ENCODE assay signal across 40 cellular contexts in genomic region chr6:120996340-120996739, GRCh38.
"Had no signal": no experiment of that assay in that cellular context is flagged by ENCODE, and none has a peak within 500 bp of the region (broad histone marks: within the 10 kb centered on the region; RNA-seq: fewer than 3 reads in every experiment).

No MANE protein-coding gene starts in this region.

- ATAC-seq: activated naive CD4-positive, alpha-beta T cell treated with anti-CD3 and anti-CD28 coated beads, Interleukin-2, amount 50 U/mL, for 72 hours; activated naive CD8-positive, alpha-beta T cell treated with anti-CD3 and anti-CD28 coated beads, Interleukin-2, amount 50 U/mL, for 24 hours; activated T-cell treated with anti-CD3 and anti-CD28 coated beads, Interleukin-2, amount 50 U/mL, for 4 hours; activated T-cell treated with anti-CD3 and anti-CD28 coated beads, Interleukin-2, amount 50 U/mL, for 72 hours; activated T-helper 17 cell treated with anti-CD3 and anti-CD28 coated beads, Interleukin-2, amount 50 U/mL, for 72 hours; body of pancreas had no signal

- H3K27ac ChIP-seq: adrenal gland, ascending aorta, body of pancreas, brain microvascular endothelial cell, breast epithelium, cardiac muscle cell had no signal

- H3K27me3 Mint-ChIP-seq: activated naive CD4-positive, alpha-beta T cell treated with anti-CD3 and anti-CD28 coated beads, Interleukin-2, amount 10 ng/mL, durations not matched to agents 7 days and 5 days; activated naive CD4-positive, alpha-beta T cell treated with anti-CD3 and anti-CD28 coated beads, Interleukin-2, amount 50 U/mL, for 24 hours; activated naive CD8-positive, alpha-beta T cell treated with anti-CD3 and anti-CD28 coated beads, Interleukin-2, amount 50 U/mL, for 24 hours; brain; central memory CD8-positive, alpha-beta T cell had no signal

- DNase-seq: activated effector memory CD4-positive, alpha-beta T cell treated with anti-CD3 and anti-CD28 coated beads, Interleukin-2, amount 50 U/mL, for 16 hours; activated effector memory CD4-positive, alpha-beta T cell treated with Interleukin-2 at 50 U/mL for 16 hours; activated gamma-delta T cell; activated gamma-delta T cell treated with Interleukin-2 at 50 U/mL for 16 hours; activated naive CD4-positive, alpha-beta T cell; activated naive CD4-positive, alpha-beta T cell treated with anti-CD3 and anti-CD28 coated beads for 36 hours; activated naive CD4-positive, alpha-beta T cell treated with anti-CD3 and anti-CD28 coated beads, Interleukin-2, amount 10 ng/mL, durations not matched to agents 7 days and 5 days; activated naive CD4-positive, alpha-beta T cell treated with anti-CD3 and anti-CD28 coated beads, Interleukin-2, amount 50 U/mL, for 16 hours; activated naive CD4-positive, alpha-beta T cell treated with Interleukin-2 at 50 U/mL for 16 hours; activated naive CD8-positive, alpha-beta T cell treated with anti-CD3 and anti-CD28 coated beads for 36 hours; activated naive CD8-positive, alpha-beta T cell treated with anti-CD3 and anti-CD28 coated beads, Interleukin-2, amount 10 ng/mL, durations not matched to agents 7 days and 5 days; activated naive CD8-positive, alpha-beta T cell treated with anti-CD3 and anti-CD28 coated beads, Interleukin-2, amount 50 U/mL, for 24 hours; activated T-cell treated with anti-CD3 and anti-CD28 coated beads, Interleukin-2, amount 50 U/mL, for 1 hour; activated T-cell treated with anti-CD3 and anti-CD28 coated beads, Interleukin-2, amount 50 U/mL, for 24 hours; activated T-cell treated with anti-CD3 and anti-CD28 coated beads, Interleukin-2, amount 50 U/mL, for 4 hours; activated T-cell treated with anti-CD3 and anti-CD28 coated beads, Interleukin-2, amount 50 U/mL, for 48 hours; activated T-cell treated with anti-CD3 and anti-CD28 coated beads, Interleukin-2, amount 50 U/mL, for 72 hours; adrenal gland; amniotic stem cell; amygdala; anterior cingulate cortex; aorta; body of pancreas; brain microvascular endothelial cell; caudate nucleus; central memory CD4-positive, alpha-beta T cell; cerebellar nuclear complex had no signal

- H3K9me3 ChIP-seq: adrenal gland, ascending aorta, body of pancreas, breast epithelium had no signal

- FAIRE-seq: astrocyte, bronchial epithelial cell had no signal

- H3K36me3 Mint-ChIP-seq: activated naive CD4-positive, alpha-beta T cell treated with anti-CD3 and anti-CD28 coated beads, Interleukin-2, amount 10 ng/mL, durations not matched to agents 7 days and 5 days; activated naive CD4-positive, alpha-beta T cell treated with anti-CD3 and anti-CD28 coated beads, Interleukin-2, amount 50 U/mL, for 24 hours; activated naive CD4-positive, alpha-beta T cell treated with anti-CD3 and anti-CD28 coated beads, Interleukin-2, amount 50 U/mL, for 72 hours; activated naive CD8-positive, alpha-beta T cell; activated naive CD8-positive, alpha-beta T cell treated with anti-CD3 and anti-CD28 coated beads for 36 hours; activated naive CD8-positive, alpha-beta T cell treated with anti-CD3 and anti-CD28 coated beads, Interleukin-2, amount 10 ng/mL, durations not matched to agents 7 days and 5 days; brain had no signal

- H3K4me1 ChIP-seq: adrenal gland, ascending aorta, body of pancreas, breast epithelium had no signal

- H3K36me3 ChIP-seq: adrenal gland, ascending aorta, brain microvascular endothelial cell, breast epithelium, cardiac muscle cell had no signal

- H3K27me3 ChIP-seq: adrenal gland, ascending aorta, body of pancreas, brain microvascular endothelial cell, breast epithelium, cardiac muscle cell had no signal

- H3K4me3 ChIP-seq: adrenal gland, ascending aorta, body of pancreas, breast epithelium, cardiac muscle cell had no signal

- H3K9me3 Mint-ChIP-seq: activated naive CD4-positive, alpha-beta T cell treated with anti-CD3 and anti-CD28 coated beads for 36 hours; activated naive CD4-positive, alpha-beta T cell treated with anti-CD3 and anti-CD28 coated beads, Interleukin-2, amount 10 ng/mL, durations not matched to agents 7 days and 5 days; activated naive CD4-positive, alpha-beta T cell treated with anti-CD3 and anti-CD28 coated beads, Interleukin-2, amount 50 U/mL, for 24 hours; activated naive CD8-positive, alpha-beta T cell treated with anti-CD3 and anti-CD28 coated beads, Interleukin-2, amount 10 ng/mL, durations not matched to agents 7 days and 5 days; activated naive CD8-positive, alpha-beta T cell treated with anti-CD3 and anti-CD28 coated beads, Interleukin-2, amount 50 U/mL, for 24 hours; activated T-cell treated with anti-CD3 and anti-CD28 coated beads, Interleukin-2, amount 50 U/mL, for 24 hours; activated T-cell treated with anti-CD3 and anti-CD28 coated beads, Interleukin-2, amount 50 U/mL, for 4 hours; activated T-cell treated with anti-CD3 and anti-CD28 coated beads, Interleukin-2, amount 50 U/mL, for 72 hours; activated T-helper 1 cell treated with anti-CD3 and anti-CD28 coated beads, Interleukin-12 subunit alpha, Interleukin-12 subunit beta, Interleukin-2, Interleukin-4 antibody, amounts not matched to agents 30 ng/mL and 10 ng/mL and 1 ng/mL, durations not matched to agents 14 hours and 24 hours and 36 hours; activated T-helper 17 cell treated with anti-CD3 and anti-CD28 coated beads, Interleukin-2, amount 50 U/mL, for 72 hours; activated T-helper 2 cell treated with anti-CD3 and anti-CD28 coated beads, Interferon-gamma antibody, Interleukin-2, Interleukin-4, amounts not matched to agents 10 μg/mL and 5 μg/mL and 100 μg/mL, durations not matched to agents 14 hours and 24 hours and 36 hours; brain; central memory CD8-positive, alpha-beta T cell had no signal

- H3K27ac Mint-ChIP-seq: activated naive CD4-positive, alpha-beta T cell treated with anti-CD3 and anti-CD28 coated beads for 36 hours; activated naive CD4-positive, alpha-beta T cell treated with anti-CD3 and anti-CD28 coated beads, Interleukin-2, amount 10 ng/mL, durations not matched to agents 7 days and 5 days; activated naive CD4-positive, alpha-beta T cell treated with anti-CD3 and anti-CD28 coated beads, Interleukin-2, amount 50 U/mL, for 24 hours; activated naive CD8-positive, alpha-beta T cell; activated naive CD8-positive, alpha-beta T cell treated with anti-CD3 and anti-CD28 coated beads for 36 hours; activated naive CD8-positive, alpha-beta T cell treated with anti-CD3 and anti-CD28 coated beads, Interleukin-2, amount 10 ng/mL, durations not matched to agents 7 days and 5 days; activated naive CD8-positive, alpha-beta T cell treated with anti-CD3 and anti-CD28 coated beads, Interleukin-2, amount 50 U/mL, for 24 hours; activated T-cell treated with anti-CD3 and anti-CD28 coated beads, Interleukin-2, amount 50 U/mL, for 24 hours; activated T-cell treated with anti-CD3 and anti-CD28 coated beads, Interleukin-2, amount 50 U/mL, for 72 hours; activated T-helper 1 cell treated with anti-CD3 and anti-CD28 coated beads, Interleukin-12 subunit alpha, Interleukin-12 subunit beta, Interleukin-2, Interleukin-4 antibody, amounts not matched to agents 30 ng/mL and 10 ng/mL and 1 ng/mL, durations not matched to agents 14 hours and 24 hours and 36 hours; activated T-helper 17 cell treated with anti-CD3 and anti-CD28 coated beads, Interleukin-2, amount 50 U/mL, for 72 hours; activated T-helper 2 cell treated with anti-CD3 and anti-CD28 coated beads, Interferon-gamma antibody, Interleukin-2, Interleukin-4, amounts not matched to agents 10 μg/mL and 5 μg/mL and 100 μg/mL, durations not matched to agents 14 hours and 24 hours and 36 hours; brain had no signal

- H3K4me1 Mint-ChIP-seq: activated naive CD4-positive, alpha-beta T cell treated with anti-CD3 and anti-CD28 coated beads, Interleukin-2, amount 10 ng/mL, durations not matched to agents 7 days and 5 days; activated naive CD4-positive, alpha-beta T cell treated with anti-CD3 and anti-CD28 coated beads, Interleukin-2, amount 50 U/mL, for 24 hours; activated naive CD8-positive, alpha-beta T cell treated with anti-CD3 and anti-CD28 coated beads for 36 hours; activated naive CD8-positive, alpha-beta T cell treated with anti-CD3 and anti-CD28 coated beads, Interleukin-2, amount 10 ng/mL, durations not matched to agents 7 days and 5 days; activated naive CD8-positive, alpha-beta T cell treated with anti-CD3 and anti-CD28 coated beads, Interleukin-2, amount 50 U/mL, for 24 hours; activated T-helper 17 cell treated with anti-CD3 and anti-CD28 coated beads, Interleukin-2, amount 50 U/mL, for 72 hours; brain; central memory CD8-positive, alpha-beta T cell had no signal

- H3K4me3 Mint-ChIP-seq: activated naive CD4-positive, alpha-beta T cell treated with anti-CD3 and anti-CD28 coated beads for 36 hours; activated naive CD4-positive, alpha-beta T cell treated with anti-CD3 and anti-CD28 coated beads, Interleukin-2, amount 10 ng/mL, durations not matched to agents 7 days and 5 days; activated naive CD4-positive, alpha-beta T cell treated with anti-CD3 and anti-CD28 coated beads, Interleukin-2, amount 50 U/mL, for 24 hours; activated naive CD8-positive, alpha-beta T cell; activated naive CD8-positive, alpha-beta T cell treated with anti-CD3 and anti-CD28 coated beads for 36 hours; activated naive CD8-positive, alpha-beta T cell treated with anti-CD3 and anti-CD28 coated beads, Interleukin-2, amount 10 ng/mL, durations not matched to agents 7 days and 5 days; activated naive CD8-positive, alpha-beta T cell treated with anti-CD3 and anti-CD28 coated beads, Interleukin-2, amount 50 U/mL, for 24 hours; activated T-cell treated with anti-CD3 and anti-CD28 coated beads, Interleukin-2, amount 50 U/mL, for 24 hours; activated T-cell treated with anti-CD3 and anti-CD28 coated beads, Interleukin-2, amount 50 U/mL, for 4 hours; activated T-cell treated with anti-CD3 and anti-CD28 coated beads, Interleukin-2, amount 50 U/mL, for 72 hours; activated T-helper 1 cell treated with anti-CD3 and anti-CD28 coated beads, Interleukin-12 subunit alpha, Interleukin-12 subunit beta, Interleukin-2, Interleukin-4 antibody, amounts not matched to agents 30 ng/mL and 10 ng/mL and 1 ng/mL, durations not matched to agents 14 hours and 24 hours and 36 hours; activated T-helper 17 cell treated with anti-CD3 and anti-CD28 coated beads, Interleukin-2, amount 50 U/mL, for 72 hours; brain; central memory CD8-positive, alpha-beta T cell had no signal
